ENCODE assay signal across 1 cellular context in genomic region chr18:12333650-12334279, GRCh38.
TF ChIP-seq lines count a peak whose summit lies in the region.

No MANE protein-coding gene starts in this region.

TF ChIP-seq in GM23338, 12 proteins besides CTCF, POLR2A, EP300 and RAD21 (continued from another document):
- TF ChIP-seq, protein P1, sequence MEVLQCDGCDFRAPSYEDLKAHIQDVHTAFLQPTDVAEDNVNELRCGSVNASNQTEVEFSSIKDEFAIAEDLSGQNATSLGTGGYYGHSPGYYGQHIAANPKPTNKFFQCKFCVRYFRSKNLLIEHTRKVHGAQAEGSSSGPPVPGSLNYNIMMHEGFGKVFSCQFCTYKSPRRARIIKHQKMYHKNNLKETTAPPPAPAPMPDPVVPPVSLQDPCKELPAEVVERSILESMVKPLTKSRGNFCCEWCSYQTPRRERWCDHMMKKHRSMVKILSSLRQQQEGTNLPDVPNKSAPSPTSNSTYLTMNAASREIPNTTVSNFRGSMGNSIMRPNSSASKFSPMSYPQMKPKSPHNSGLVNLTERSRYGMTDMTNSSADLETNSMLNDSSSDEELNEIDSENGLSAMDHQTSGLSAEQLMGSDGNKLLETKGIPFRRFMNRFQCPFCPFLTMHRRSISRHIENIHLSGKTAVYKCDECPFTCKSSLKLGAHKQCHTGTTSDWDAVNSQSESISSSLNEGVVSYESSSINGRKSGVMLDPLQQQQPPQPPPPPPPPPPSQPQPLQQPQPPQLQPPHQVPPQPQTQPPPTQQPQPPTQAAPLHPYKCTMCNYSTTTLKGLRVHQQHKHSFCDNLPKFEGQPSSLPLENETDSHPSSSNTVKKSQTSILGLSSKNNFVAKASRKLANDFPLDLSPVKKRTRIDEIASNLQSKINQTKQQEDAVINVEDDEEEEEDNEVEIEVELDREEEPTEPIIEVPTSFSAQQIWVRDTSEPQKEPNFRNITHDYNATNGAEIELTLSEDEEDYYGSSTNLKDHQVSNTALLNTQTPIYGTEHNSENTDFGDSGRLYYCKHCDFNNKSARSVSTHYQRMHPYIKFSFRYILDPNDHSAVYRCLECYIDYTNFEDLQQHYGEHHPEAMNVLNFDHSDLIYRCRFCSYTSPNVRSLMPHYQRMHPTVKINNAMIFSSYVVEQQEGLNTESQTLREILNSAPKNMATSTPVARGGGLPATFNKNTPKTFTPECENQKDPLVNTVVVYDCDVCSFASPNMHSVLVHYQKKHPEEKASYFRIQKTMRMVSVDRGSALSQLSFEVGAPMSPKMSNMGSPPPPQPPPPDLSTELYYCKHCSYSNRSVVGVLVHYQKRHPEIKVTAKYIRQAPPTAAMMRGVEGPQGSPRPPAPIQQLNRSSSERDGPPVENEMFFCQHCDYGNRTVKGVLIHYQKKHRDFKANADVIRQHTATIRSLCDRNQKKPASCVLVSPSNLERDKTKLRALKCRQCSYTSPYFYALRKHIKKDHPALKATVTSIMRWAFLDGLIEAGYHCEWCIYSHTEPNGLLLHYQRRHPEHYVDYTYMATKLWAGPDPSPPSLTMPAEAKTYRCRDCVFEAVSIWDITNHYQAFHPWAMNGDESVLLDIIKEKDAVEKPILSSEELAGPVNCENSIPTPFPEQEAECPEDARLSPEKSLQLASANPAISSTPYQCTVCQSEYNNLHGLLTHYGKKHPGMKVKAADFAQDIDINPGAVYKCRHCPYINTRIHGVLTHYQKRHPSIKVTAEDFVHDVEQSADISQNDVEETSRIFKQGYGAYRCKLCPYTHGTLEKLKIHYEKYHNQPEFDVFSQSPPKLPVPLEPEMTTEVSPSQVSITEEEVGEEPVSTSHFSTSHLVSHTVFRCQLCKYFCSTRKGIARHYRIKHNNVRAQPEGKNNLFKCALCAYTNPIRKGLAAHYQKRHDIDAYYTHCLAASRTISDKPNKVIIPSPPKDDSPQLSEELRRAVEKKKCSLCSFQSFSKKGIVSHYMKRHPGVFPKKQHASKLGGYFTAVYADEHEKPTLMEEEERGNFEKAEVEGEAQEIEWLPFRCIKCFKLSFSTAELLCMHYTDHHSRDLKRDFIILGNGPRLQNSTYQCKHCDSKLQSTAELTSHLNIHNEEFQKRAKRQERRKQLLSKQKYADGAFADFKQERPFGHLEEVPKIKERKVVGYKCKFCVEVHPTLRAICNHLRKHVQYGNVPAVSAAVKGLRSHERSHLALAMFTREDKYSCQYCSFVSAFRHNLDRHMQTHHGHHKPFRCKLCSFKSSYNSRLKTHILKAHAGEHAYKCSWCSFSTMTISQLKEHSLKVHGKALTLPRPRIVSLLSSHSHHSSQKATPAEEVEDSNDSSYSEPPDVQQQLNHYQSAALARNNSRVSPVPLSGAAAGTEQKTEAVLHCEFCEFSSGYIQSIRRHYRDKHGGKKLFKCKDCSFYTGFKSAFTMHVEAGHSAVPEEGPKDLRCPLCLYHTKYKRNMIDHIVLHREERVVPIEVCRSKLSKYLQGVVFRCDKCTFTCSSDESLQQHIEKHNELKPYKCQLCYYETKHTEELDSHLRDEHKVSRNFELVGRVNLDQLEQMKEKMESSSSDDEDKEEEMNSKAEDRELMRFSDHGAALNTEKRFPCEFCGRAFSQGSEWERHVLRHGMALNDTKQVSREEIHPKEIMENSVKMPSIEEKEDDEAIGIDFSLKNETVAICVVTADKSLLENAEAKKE (CRISPR knock-in tag; IDR thresholded peaks at IDR 0.05) = no peak
TF ChIP-seq in GM23338: peak in this region for 1.
